1 cellular context compared by ENCODE assay signal in the genomic region with DNA sequence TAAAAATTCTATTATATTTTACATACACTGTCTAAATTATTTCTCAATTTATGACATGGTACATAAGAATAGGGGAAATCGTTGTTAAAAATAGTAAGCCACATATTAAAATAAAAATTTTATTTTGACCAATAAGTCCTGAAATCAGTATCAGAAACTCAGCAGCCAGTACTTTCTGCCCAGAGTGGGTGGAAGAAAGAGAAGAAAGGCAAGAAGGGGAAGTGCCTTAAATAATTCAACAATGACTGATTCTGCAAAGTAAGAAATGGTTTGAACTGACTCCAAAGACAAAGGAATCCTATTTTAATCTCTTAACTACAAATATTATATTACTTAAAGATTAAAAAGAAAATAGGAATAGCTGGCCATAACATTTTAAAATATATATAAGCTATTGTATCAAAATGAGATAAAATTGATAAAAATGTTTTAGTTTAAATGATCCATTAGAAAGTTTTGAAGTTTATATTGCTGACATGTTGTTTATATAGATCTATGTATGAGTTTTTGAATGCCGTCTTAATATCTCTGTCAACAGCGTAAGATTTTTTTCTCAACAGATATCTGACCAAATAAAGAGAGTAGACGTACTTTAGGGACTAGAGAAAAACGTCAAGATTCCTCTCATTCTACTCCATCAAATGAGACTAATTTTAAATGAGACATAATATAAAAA.
TF ChIP-seq lines count a peak whose summit lies in the region.

No MANE protein-coding gene starts in this region.

TF ChIP-seq in WTC11, 78 proteins besides CTCF, POLR2A, EP300 and RAD21 (continued from another document):
- TF ChIP-seq E2F4 (CRISPR knock-in tag; IDR thresholded peaks at IDR 0.05; ENCODE audit: borderline replicate concordance, low read depth) (no peak), ZBTB21 (CRISPR knock-in tag; IDR thresholded peaks at IDR 0.05; ENCODE audit: borderline replicate concordance) (no peak), SP1 (CRISPR knock-in tag; conservative IDR thresholded peaks at IDR 0.05) (no peak), FOXP1 (CRISPR knock-in tag; IDR thresholded peaks at IDR 0.05; ENCODE audit: borderline replicate concordance) (no peak), TEAD4 (CRISPR knock-in tag; IDR thresholded peaks at IDR 0.05) (no peak), JAZF1 (CRISPR knock-in tag; IDR thresholded peaks at IDR 0.05) (no peak), TCF7 (CRISPR knock-in tag; IDR thresholded peaks at IDR 0.05; ENCODE audit: low read depth) (no peak), ZNF416 (CRISPR knock-in tag; IDR thresholded peaks at IDR 0.05) (no peak), ATF1 (CRISPR knock-in tag; IDR thresholded peaks at IDR 0.05) (no peak), NR1H2 (CRISPR knock-in tag; IDR thresholded peaks at IDR 0.05) (no peak), MXD4 (CRISPR knock-in tag; IDR thresholded peaks at IDR 0.05; ENCODE audit: borderline replicate concordance) (no peak)
